In the genomic region with DNA sequence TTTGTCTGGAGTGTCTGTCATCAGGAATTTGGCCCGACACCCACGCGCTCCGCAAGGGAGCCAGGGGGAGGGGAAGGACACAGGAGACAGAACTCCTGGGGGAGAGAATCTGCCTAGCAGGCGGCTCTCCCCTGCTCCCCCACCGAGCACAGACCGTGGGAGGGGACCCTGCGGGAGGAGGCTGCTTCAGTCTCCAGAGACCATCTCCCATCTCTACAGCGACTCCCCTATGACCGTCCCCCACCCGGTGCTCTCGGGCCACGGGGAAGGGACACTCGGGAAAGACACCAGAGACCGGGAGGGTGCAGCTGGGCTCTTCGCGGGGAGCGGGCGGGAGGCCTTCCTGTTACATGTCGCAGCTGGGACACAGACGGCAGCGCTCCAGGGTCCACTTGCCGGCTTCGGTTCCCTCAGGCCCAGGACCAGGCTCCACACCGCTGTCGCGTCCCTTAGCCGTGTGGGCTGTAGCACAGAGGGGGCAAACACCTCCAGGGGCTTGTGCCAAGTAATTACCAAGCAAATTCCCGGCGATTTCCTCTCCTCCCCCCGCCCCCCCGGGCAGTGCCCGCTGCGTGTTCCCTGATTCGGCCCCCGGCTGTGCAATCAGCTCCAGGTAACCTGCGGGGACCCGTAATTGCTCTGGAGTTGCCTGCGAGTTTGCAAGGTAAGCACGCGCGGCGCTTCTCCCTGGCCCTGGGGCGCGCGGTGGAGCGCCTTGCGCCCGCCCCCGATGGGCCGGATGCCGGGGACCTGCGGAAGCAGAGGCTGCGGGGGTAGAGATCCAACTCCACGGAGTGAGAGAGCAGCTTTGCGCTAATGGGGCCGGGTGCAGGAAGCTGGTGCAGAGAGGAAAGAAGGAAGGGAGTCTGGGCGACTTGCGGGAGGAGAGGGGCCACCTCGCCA, we compare ENCODE assay signal across 9 cellular contexts.
DNase-seq lines count a peak whose midpoint lies in the region; ATAC-seq, FAIRE-seq and TF ChIP-seq lines count a peak whose summit lies in the region.
"Had no signal": no experiment of that assay in that cellular context is flagged by ENCODE, and none has a peak within 500 bp of the region (broad histone marks: within the 10 kb centered on the region; RNA-seq: fewer than 3 reads in every experiment).

No MANE protein-coding gene starts in this region.

- POLR2A ChIA-PET in IMR-90 (lab: Charles Lee; ENCODE audit: unreplicated experiment) = no interaction called here

- H3K9ac ChIP-seq in IMR-90 (ENCODE audit: low read depth, low read length) (no peak overlapping the region), stomach smooth muscle (ENCODE audit: low read length in 2 of 2) (peak overlapping the region in 1 of 2 donors; percentile 9)

- H2BK20ac ChIP-seq in IMR-90 (ENCODE audit: low read depth, low read length) = peak overlapping the region; percentile 6

- peak overlapping the region; percentile 32; the same call in 2 of the 3 replicates for H2BK15ac ChIP-seq in IMR-90 (ENCODE audit: low read depth, low read length)

- no peaks in the 10 kb centered on the region for H3K79me1 ChIP-seq in IMR-90 (ENCODE audit: low read depth in 1 of 2, low read length in 2 of 2)

- no peak overlapping the region; the same call in 1 of the 2 replicates for H3K18ac ChIP-seq in IMR-90 (ENCODE audit: low read depth, low read length)

- WGBS in IMR-90 (ENCODE audit: extremely low coverage in 2 of 2, insufficient read length in 1 of 2), 2 experiments = 3% methylated on average over 19 of the region's 60 CpGs; no CpG with 5 or more reads in 1 of the 2 experiments

- no peak overlapping the region for H2BK5ac ChIP-seq in IMR-90 (ENCODE audit: low read depth, low read length, poor library complexity, severe bottlenecking)

- peak overlapping the region; percentile 19 to 77; a peak in 2 of 4 replicates for H4K8ac ChIP-seq in IMR-90 (ENCODE audit: low read depth in 2 of 2, low read length in 2 of 2)

- no TSS peak for BruUV-seq in IMR-90 (replicated peaks; lab: Mats Ljungman, UMichigan)

- H3K9me3 ChIP-seq in IMR-90 (ENCODE audit: control insufficient read depth, insufficient read depth, low read length) (no peaks in the 10 kb centered on the region), stomach smooth muscle (ENCODE audit: control insufficient read depth in 2 of 2, low read length in 2 of 2) (no peaks in the 10 kb centered on the region)
- H3K9me3 ChIP-seq: adrenal gland had no signal

- no peak overlapping the region for H3K56ac ChIP-seq in IMR-90 (ENCODE audit: extremely low read depth, insufficient read depth, low read length)

- H3K4ac ChIP-seq in IMR-90 (ENCODE audit: low read depth, low read length) = peak overlapping the region; percentile 49

- TF ChIP-seq CTCF in IMR-90 (conservative IDR thresholded peaks at IDR 0.05; ENCODE audit: low read depth, low read length) (no peak), astrocyte of the cerebellum (IDR thresholded peaks at IDR 0.05; ENCODE audit: low read depth, low read length, missing control alignments) (no peak)

- H2AK9ac ChIP-seq in IMR-90 (replicated peaks; ENCODE audit: low read depth, low read length, poor library complexity) = peak overlapping the region; percentile 51

- H3K36me3 ChIP-seq in IMR-90 (ENCODE audit: control insufficient read depth, insufficient read depth, low read length) = no peaks in the 10 kb centered on the region
- H3K36me3 ChIP-seq in stomach smooth muscle (ENCODE audit: control insufficient read depth in 2 of 2, insufficient read depth in 2 of 2, low read length in 2 of 2) = no peaks in the 10 kb centered on the region
- H3K36me3 ChIP-seq: adrenal gland had no signal

- peak overlapping the region; percentile 85 for H2BK120ac ChIP-seq in IMR-90 (ENCODE audit: low read depth, low read length)

- intact Hi-C loops in IMR-90 (cut with micrococcal nuclease) = no loop called here

- H3K4me2 ChIP-seq in IMR-90 (ENCODE audit: low read depth, low read length) = peak overlapping the region; percentile 58

- DNase-seq in IMR-90 (peak; percentile 41), astrocyte of the cerebellum (ENCODE audit: low read depth) (no peak), iPS-NIHi11 (ENCODE audit: low spot score) (peak; percentile 72), NK-92 (lab: John Stamatoyannopoulos, UW; ENCODE audit: unreplicated experiment) (no peak), SHP77 (lab: John Stamatoyannopoulos, UW) (no peak), GM19239 (ENCODE audit: insufficient read length, low spot score) (no peak), HT-29 (ENCODE audit: low spot score) (no peak)

- H3K23ac ChIP-seq in IMR-90 (ENCODE audit: low read depth, low read length) = peak overlapping the region; percentile 72; the same call in 1 of the 2 replicates

- no peak for TF ChIP-seq RAD21 in IMR-90 (IDR thresholded peaks at IDR 0.05; ENCODE audit: low read length)

- ATAC-seq in IMR-90 (ENCODE audit: low read depth) = peak; percentile 87

- FAIRE-seq in GM19239 (lab: Jason Lieb, UNC) = no peak

- H2AK5ac ChIP-seq in IMR-90 (ENCODE audit: low read depth, low read length) = no peak overlapping the region

- H4K20me1 ChIP-seq in IMR-90 (ENCODE audit: insufficient read depth, low read length) = no peaks in the 10 kb centered on the region

- CTCF ChIA-PET in IMR-90 (lab: Yijun Ruan, JAX) = interaction anchor here (1.4 kb wide), 1 partner anchor 16 kb away, joined by 3 read pairs; no protein-coding TSS in a partner anchor

- H3K4me3 ChIP-seq in IMR-90 (ENCODE audit: insufficient read depth, low read depth, low read length) (peak overlapping the region; percentile 28), astrocyte of the cerebellum (ENCODE audit: low read depth, low read length) (peak overlapping the region; percentile 42), stomach smooth muscle (ENCODE audit: low read length in 2 of 2) (peak overlapping the region; percentile 25 to 69)

- peak overlapping the region; percentile 83 for H2AFZ ChIP-seq in IMR-90 (replicated peaks; ENCODE audit: low read length, poor library complexity)

- in situ Hi-C loops in IMR-90 (cut with MboI; ENCODE audit: low sequenced_read_pairs) (no loop called here), astrocyte of the cerebellum (cut with HindIII; ENCODE audit: low sequenced_read_pairs) (no loop called here)

- H3K4me1 ChIP-seq in IMR-90 (ENCODE audit: control insufficient read depth, insufficient read depth, low read length) = peaks cover 5% of the 10 kb centered on the region; the same call in 1 of the 2 replicates
- H3K4me1 ChIP-seq in stomach smooth muscle (ENCODE audit: control insufficient read depth, insufficient read depth, low read length) = peaks cover 11% of the 10 kb centered on the region
- H3K4me1 ChIP-seq: adrenal gland had no signal

- no peak overlapping the region for H3K27ac ChIP-seq in IMR-90 (ENCODE audit: insufficient read depth, low read length)
- H3K27ac ChIP-seq in stomach smooth muscle (ENCODE audit: low read length) = no peak overlapping the region
- H3K27ac ChIP-seq: adrenal gland had no signal

- dilution Hi-C loops in IMR-90 (cut with HindIII; ENCODE audit: low sequenced_read_pairs, unreplicated experiment) = no loop called here

- H3K14ac ChIP-seq in IMR-90 (replicated peaks; ENCODE audit: low read depth, low read length) = peak overlapping the region; percentile 34; the same call in 1 of the 2 replicates

- 0 out of 2 replicates have a peak overlapping the region, but pooled peaks have one; percentile 6 for H4K5ac ChIP-seq in IMR-90 (ENCODE audit: low read depth, low read length)

- H4K91ac ChIP-seq in IMR-90 (ENCODE audit: insufficient read depth, low read depth, low read length) = peak overlapping the region; percentile 54; the same call in 1 of the 2 replicates

- peaks cover 6% of the 10 kb centered on the region for H3K9me1 ChIP-seq in IMR-90 (ENCODE audit: insufficient read depth, low read length)

- H3K27me3 ChIP-seq in IMR-90 (ENCODE audit: control insufficient read depth, insufficient read depth, low read length) (peaks cover 2% of the 10 kb centered on the region; the same call in 1 of the 2 replicates), stomach smooth muscle (ENCODE audit: control insufficient read depth in 1 of 2, insufficient read depth in 2 of 2, low read length in 2 of 2) (peaks cover 22 to 28% of the 10 kb centered on the region in 2 donors)

- TF ChIP-seq POLR2A in IMR-90 (IDR thresholded peaks at IDR 0.05; ENCODE audit: low read depth, low read length) = no peak

TF ChIP-seq in IMR-90, 13 proteins besides CTCF, POLR2A, EP300 and RAD21:
- TF ChIP-seq CEBPB (IDR thresholded peaks at IDR 0.05; ENCODE audit: low read depth, low read length) (no peak), MXI1 (IDR thresholded peaks at IDR 0.05; ENCODE audit: borderline replicate concordance, low read depth, low read length) (no peak), NFE2L2 (IDR thresholded peaks at IDR 0.05; ENCODE audit: low read depth, low read length) (no peak), FOS (IDR thresholded peaks at IDR 0.05; ENCODE audit: low read depth, low read length) (no peak), RFX5 (IDR thresholded peaks at IDR 0.05; ENCODE audit: low read depth, low read length) (no peak), MAZ (IDR thresholded peaks at IDR 0.05; ENCODE audit: borderline replicate concordance, low read depth, low read length) (no peak), BHLHE40 (IDR thresholded peaks at IDR 0.05; ENCODE audit: low read depth, low read length) (no peak), SMC3 (IDR thresholded peaks at IDR 0.05; ENCODE audit: low read depth, low read length) (no peak), MAFK (IDR thresholded peaks at IDR 0.05; ENCODE audit: low read depth, low read length) (no peak), RCOR1 (IDR thresholded peaks at IDR 0.05; ENCODE audit: insufficient replicate concordance, low read length) (no peak), CHD1 (IDR thresholded peaks at IDR 0.05; ENCODE audit: low read depth, low read length) (no peak)
- TF ChIP-seq, protein P1, sequence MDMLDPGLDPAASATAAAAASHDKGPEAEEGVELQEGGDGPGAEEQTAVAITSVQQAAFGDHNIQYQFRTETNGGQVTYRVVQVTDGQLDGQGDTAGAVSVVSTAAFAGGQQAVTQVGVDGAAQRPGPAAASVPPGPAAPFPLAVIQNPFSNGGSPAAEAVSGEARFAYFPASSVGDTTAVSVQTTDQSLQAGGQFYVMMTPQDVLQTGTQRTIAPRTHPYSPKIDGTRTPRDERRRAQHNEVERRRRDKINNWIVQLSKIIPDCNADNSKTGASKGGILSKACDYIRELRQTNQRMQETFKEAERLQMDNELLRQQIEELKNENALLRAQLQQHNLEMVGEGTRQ (IDR thresholded peaks at IDR 0.05; ENCODE audit: low read depth, low read length) = no peak
- TF ChIP-seq, protein P2, sequence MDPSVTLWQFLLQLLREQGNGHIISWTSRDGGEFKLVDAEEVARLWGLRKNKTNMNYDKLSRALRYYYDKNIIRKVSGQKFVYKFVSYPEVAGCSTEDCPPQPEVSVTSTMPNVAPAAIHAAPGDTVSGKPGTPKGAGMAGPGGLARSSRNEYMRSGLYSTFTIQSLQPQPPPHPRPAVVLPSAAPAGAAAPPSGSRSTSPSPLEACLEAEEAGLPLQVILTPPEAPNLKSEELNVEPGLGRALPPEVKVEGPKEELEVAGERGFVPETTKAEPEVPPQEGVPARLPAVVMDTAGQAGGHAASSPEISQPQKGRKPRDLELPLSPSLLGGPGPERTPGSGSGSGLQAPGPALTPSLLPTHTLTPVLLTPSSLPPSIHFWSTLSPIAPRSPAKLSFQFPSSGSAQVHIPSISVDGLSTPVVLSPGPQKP (IDR thresholded peaks at IDR 0.05; ENCODE audit: borderline replicate concordance, low read depth, low read length) = no peak

Comparison
In these comparisons a context has a peak if more than half of its experiments do, and no peak if none do; other contexts are left out.
1. DNase-seq: peak in IMR-90 (single experiment) and iPS-NIHi11 (single experiment); none in astrocyte of the cerebellum (single experiment), NK-92 (single experiment), SHP77 (0 of 2), GM19239 (single experiment) and HT-29 (single experiment).
2. Peak in every context shown above with its lines, with median percentiles within 50 percentile points of each other: H3K4me3 ChIP-seq.